19 cellular contexts compared by ENCODE assay signal in the genomic region with DNA sequence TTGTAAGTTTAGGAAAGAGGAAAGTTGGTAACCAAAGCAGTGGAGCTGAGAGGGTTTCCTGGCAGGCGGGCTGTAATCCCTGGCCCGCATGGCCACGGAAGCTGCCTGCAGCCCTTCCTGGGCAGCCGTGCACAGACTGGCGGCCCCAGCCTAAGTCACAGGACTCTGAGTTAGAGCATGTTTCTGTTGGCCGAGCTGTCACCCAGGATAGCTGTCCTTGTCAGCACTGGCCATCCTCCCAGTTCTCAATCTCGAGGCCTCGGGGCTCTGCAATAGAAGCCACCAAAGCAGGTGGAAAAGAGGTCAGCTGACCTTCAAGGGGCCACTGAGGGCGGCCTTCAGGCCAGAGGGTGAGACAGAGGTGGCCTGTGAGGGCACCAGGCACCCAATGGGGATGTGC. TPM values are rescaled to one million over a fixed set of nuclear protein-coding genes. Genes with fewer than 3 reads are reported as not detected.
"Had no signal": no experiment of that assay in that cellular context is flagged by ENCODE, and none has a peak within 500 bp of the region (broad histone marks: within the 10 kb centered on the region; RNA-seq: fewer than 3 reads in every experiment).

No MANE protein-coding gene starts in this region.

- DNase-seq: activated B cell treated with CpG ODN at 0.5 μM for 24 hours; activated CD4-positive, alpha-beta T cell treated with anti-CD3 and anti-CD28 coated beads, Interleukin-2, amount 10 ng/mL, durations not matched to agents 7 days and 5 days; central memory CD4-positive, alpha-beta T cell; cortex of kidney; effector memory CD4-positive, alpha-beta T cell; natural killer cell; nucleus accumbens; SJCRH30; stimulated activated CD4-positive, alpha-beta T cell treated with anti-CD3 and anti-CD28 coated beads, Interleukin-12 subunit alpha, Interleukin-12 subunit beta, amount 100 ng/mL, for 4 hours; stimulated activated CD4-positive, alpha-beta T cell treated with anti-CD3 and anti-CD28 coated beads, Interleukin-2, amount 100 ng/mL, for 24 hours; T-helper 2 cell had no signal

- FAIRE-seq: islet of Langerhans, TTC549, urothelium cell line had no signal

- ATAC-seq: natural killer cell had no signal

- H3K4me3 ChIP-seq: SJCRH30 had no signal

- H3K36me3 ChIP-seq: SJCRH30 had no signal

- H3K9me3 ChIP-seq: SJCRH30 had no signal

- H3K27ac ChIP-seq: epithelial cell of prostate, SJCRH30 had no signal

- H3K27me3 ChIP-seq: SJCRH30 had no signal

RNA-seq across cellular contexts. Expression of gene PNMA6E, which starts 20.5 kb away (rescaled TPM):
- total RNA-seq: activated B cell treated with CpG ODN at 0.5 μM for 24 hours; activated CD4-positive, alpha-beta T cell treated with anti-CD3 and anti-CD28 coated beads, Interleukin-2, amount 10 ng/mL, durations not matched to agents 7 days and 5 days; activated CD8-positive, alpha-beta memory T cell treated with anti-CD3 and anti-CD28 coated beads for 36 hours; activated T-helper 2 cell treated with anti-CD3 and anti-CD28 coated beads, Interferon-gamma antibody, Interleukin-2, Interleukin-4, amounts not matched to agents 10 μg/mL and 5 μg/mL and 100 μg/mL, durations not matched to agents 14 hours and 24 hours and 36 hours; mucosa of gallbladder; natural killer cell; pulmonary artery endothelial cell; SJCRH30 had no signal

RNA-seq across cellular contexts. Expression of gene ZFP92, which starts 30.6 kb away (rescaled TPM):
- total RNA-seq: SJCRH30 had no signal

RNA-seq across cellular contexts. Expression of gene PNMA6F, which starts 59.1 kb away (rescaled TPM):
- total RNA-seq: activated B cell treated with CpG ODN at 0.5 μM for 24 hours; activated CD4-positive, alpha-beta T cell treated with anti-CD3 and anti-CD28 coated beads, Interleukin-2, amount 10 ng/mL, durations not matched to agents 7 days and 5 days; activated CD8-positive, alpha-beta memory T cell treated with anti-CD3 and anti-CD28 coated beads for 36 hours; activated T-helper 2 cell treated with anti-CD3 and anti-CD28 coated beads, Interferon-gamma antibody, Interleukin-2, Interleukin-4, amounts not matched to agents 10 μg/mL and 5 μg/mL and 100 μg/mL, durations not matched to agents 14 hours and 24 hours and 36 hours; mucosa of gallbladder; natural killer cell; pulmonary artery endothelial cell; SJCRH30 had no signal
